8 cellular contexts compared by ENCODE assay signal in the genomic region with DNA sequence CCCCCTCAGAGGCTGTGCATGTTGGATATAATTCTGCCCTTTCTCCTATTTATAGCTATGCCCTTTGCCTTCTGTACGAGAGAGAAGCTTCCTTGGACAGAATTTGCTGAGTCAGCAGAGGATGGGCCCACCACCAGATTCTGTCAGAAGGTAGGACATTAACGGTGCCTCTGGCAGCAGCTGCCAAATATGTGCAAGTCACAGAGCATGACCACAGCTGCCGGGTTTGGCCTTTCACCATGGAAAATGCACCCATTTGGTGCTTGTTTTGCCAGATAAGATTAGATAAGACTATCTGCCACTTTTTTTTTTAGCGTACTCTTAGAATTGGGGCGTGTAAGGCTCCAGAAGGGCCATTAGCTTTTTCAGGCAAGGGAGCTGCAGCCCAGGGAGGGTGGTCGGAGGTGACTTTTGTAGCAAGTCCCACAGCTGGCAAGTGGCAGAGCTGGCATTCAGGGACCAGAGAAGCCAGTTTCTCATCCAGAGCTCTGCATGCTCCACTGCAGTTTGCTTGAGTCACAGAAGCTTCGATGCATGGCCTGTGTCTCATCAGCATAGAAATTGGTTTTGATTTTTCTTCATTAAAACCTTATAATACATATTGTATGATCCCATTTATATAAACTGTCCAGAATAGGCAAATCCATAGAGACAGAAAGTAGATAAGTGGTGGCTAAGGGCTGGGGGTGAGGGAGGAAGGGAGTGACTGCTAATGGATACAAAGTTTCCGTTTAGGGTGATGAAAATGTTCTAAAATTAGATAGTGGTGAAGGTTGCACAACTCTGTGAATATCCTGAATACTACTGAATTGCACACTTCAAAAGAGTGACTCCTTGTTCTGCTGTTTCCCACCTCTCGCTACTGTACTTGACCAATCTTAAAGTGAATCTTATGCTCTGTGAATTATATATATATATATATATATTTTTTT.
A peak's percentile ranks its signal among the peaks of the same experiment; 100 is the strongest.
DNase-seq lines count a peak whose midpoint lies in the region; ATAC-seq and TF ChIP-seq lines count a peak whose summit lies in the region.

No MANE protein-coding gene starts in this region.

- H3K4me2 ChIP-seq in DOHH2 (ENCODE audit: low read length): peak overlapping the region; percentile 35

- H3K27ac ChIP-seq in DOHH2 (ENCODE audit: low read depth, low read length): no peak overlapping the region

- TF ChIP-seq CTCF in DOHH2 (IDR thresholded peaks at IDR 0.05; ENCODE audit: low read depth, low read length, poor library complexity, severe bottlenecking) (no peak), nephron (IDR thresholded peaks at IDR 0.05; ENCODE audit: unreplicated experiment in 3 of 3) (no peak), GM10266 (IDR thresholded peaks at IDR 0.05; ENCODE audit: control insufficient read depth, insufficient read depth, low read depth, missing control alignments) (no peak)

- no peaks in the 10 kb centered on the region for H3K9me3 Mint-ChIP-seq in dendritic cell treated with granulocyte-macrophage colony-stimulating factor and Interleukin-4, amounts not matched to agents 40 ng/mL and 50 ng/mL, for 4 days
- no peaks in the 10 kb centered on the region for H3K9me3 Mint-ChIP-seq in nephron

- H3K79me2 ChIP-seq in DOHH2 (ENCODE audit: control insufficient read depth, low read length): no peaks in the 10 kb centered on the region

- H3K9me3 ChIP-seq in DOHH2 (ENCODE audit: control insufficient read depth, insufficient read depth, low read length): no peaks in the 10 kb centered on the region

- H3K4me3 ChIP-seq in DOHH2 (ENCODE audit: low read length): no peak overlapping the region

- peaks cover 34% of the 10 kb centered on the region for H3K4me1 ChIP-seq in DOHH2 (ENCODE audit: control insufficient read depth, low read length)

- no peaks in the 10 kb centered on the region for H3K36me3 Mint-ChIP-seq in dendritic cell treated with granulocyte-macrophage colony-stimulating factor and Interleukin-4, amounts not matched to agents 40 ng/mL and 50 ng/mL, for 4 days (ENCODE audit: low read depth)
- H3K36me3 Mint-ChIP-seq in nephron (ENCODE audit: low read depth): no peaks in the 10 kb centered on the region

- intact Hi-C loops in dendritic cell treated with granulocyte-macrophage colony-stimulating factor and Interleukin-4, amounts not matched to agents 40 ng/mL and 50 ng/mL, for 4 days (cut with micrococcal nuclease): no loop called here
- intact Hi-C loops in head of caudate nucleus (cut with DNase I): no loop called here

- H3K27ac Mint-ChIP-seq in dendritic cell treated with granulocyte-macrophage colony-stimulating factor and Interleukin-4, amounts not matched to agents 40 ng/mL and 50 ng/mL, for 4 days: peak overlapping the region; percentile 45
- H3K27ac Mint-ChIP-seq in nephron: peak overlapping the region; percentile 32 to 55 (median 46)

- no peaks in the 10 kb centered on the region for H3F3A ChIP-seq in DOHH2 (ENCODE audit: control insufficient read depth, insufficient read depth)

- H3K27me3 Mint-ChIP-seq in dendritic cell treated with granulocyte-macrophage colony-stimulating factor and Interleukin-4, amounts not matched to agents 40 ng/mL and 50 ng/mL, for 4 days: peaks cover 7% of the 10 kb centered on the region
- H3K27me3 Mint-ChIP-seq in nephron (ENCODE audit: low read depth): peaks cover 32% of the 10 kb centered on the region

- no peak for ATAC-seq in HG03095 (IDR thresholded peaks at IDR 0.05; ENCODE audit: unreplicated experiment)

- H3K4me3 Mint-ChIP-seq in dendritic cell treated with granulocyte-macrophage colony-stimulating factor and Interleukin-4, amounts not matched to agents 40 ng/mL and 50 ng/mL, for 4 days: no peak overlapping the region
- H3K4me3 Mint-ChIP-seq in nephron: peak overlapping the region in 1 of 3 experiments; percentile 34

- peaks cover 16% of the 10 kb centered on the region for H3K27me3 ChIP-seq in DOHH2 (ENCODE audit: control insufficient read depth, low read length)

- no peaks in the 10 kb centered on the region for H3K36me3 ChIP-seq in DOHH2 (ENCODE audit: control insufficient read depth, low read length)

- H4K20me1 ChIP-seq in DOHH2 (ENCODE audit: control insufficient read depth, insufficient read depth, low read depth, low read length): no peaks in the 10 kb centered on the region

- peak; percentile 29 for DNase-seq in NCI-H69 (lab: John Stamatoyannopoulos, UW)
- no peak for DNase-seq in GM10266 (ENCODE audit: extremely low spot score)
- no peak for DNase-seq in head of caudate nucleus
- DNase-seq in RKO (ENCODE audit: low spot score): no peak

- H3K9me2 ChIP-seq in DOHH2 (replicated peaks; ENCODE audit: control insufficient read depth, low read length): no peaks in the 10 kb centered on the region

- peaks cover 77% of the 10 kb centered on the region for H3K4me1 Mint-ChIP-seq in dendritic cell treated with granulocyte-macrophage colony-stimulating factor and Interleukin-4, amounts not matched to agents 40 ng/mL and 50 ng/mL, for 4 days (ENCODE audit: low read depth)
- peaks cover 57% of the 10 kb centered on the region for H3K4me1 Mint-ChIP-seq in nephron
